Comparison of ENCODE assay signal across 9 cellular contexts in genomic region chr13:78660130-78660857, GRCh38. TPM values are rescaled to one million over a fixed set of nuclear protein-coding genes. Genes with fewer than 3 reads are reported as not detected.
DNase-seq lines count a peak whose midpoint lies in the region; ATAC-seq, FAIRE-seq and TF ChIP-seq lines count a peak whose summit lies in the region.
"Had no signal": no experiment of that assay in that cellular context is flagged by ENCODE, and none has a peak within 500 bp of the region (broad histone marks: within the 10 kb centered on the region; RNA-seq: fewer than 3 reads in every experiment).

No MANE protein-coding gene starts in this region.

- H3K27ac ChIP-seq in left lung (no peak overlapping the region), thymus (ENCODE audit: low read depth) (no peak overlapping the region)

- H3K36me3 ChIP-seq in left lung (no peaks in the 10 kb centered on the region), thymus (ENCODE audit: control insufficient read depth, insufficient read depth) (no peaks in the 10 kb centered on the region)

- DNase-seq in GM12891 (ENCODE audit: insufficient read length, low spot score) (no peak), astrocyte of the cerebellum (ENCODE audit: low read depth) (no peak), left lung (no peak), NCI-H2029 treated with DMSO at 0.1 percent for 48 hours (lab: John Stamatoyannopoulos, UW) (no peak), NCI-H526 (lab: John Stamatoyannopoulos, UW) (no peak)

- TF ChIP-seq CTCF in astrocyte of the cerebellum (IDR thresholded peaks at IDR 0.05; ENCODE audit: low read depth, low read length, missing control alignments) (no peak), left lung (IDR thresholded peaks at IDR 0.05) (no peak)

- peaks cover 0 to 4% of the 10 kb centered on the region in 2 donors for H3K27me3 ChIP-seq in left lung
- no peaks in the 10 kb centered on the region for H3K27me3 ChIP-seq in thymus (ENCODE audit: control insufficient read depth, insufficient read depth)

- TF ChIP-seq POLR2A in GM12891 (IDR thresholded peaks at IDR 0.05; ENCODE audit: low read depth, low read length): no peak

- H3K9me3 ChIP-seq in left lung (no peaks in the 10 kb centered on the region), thymus (ENCODE audit: control insufficient read depth) (no peaks in the 10 kb centered on the region)

- peak; percentile 51 for FAIRE-seq in GM12891 (lab: Jason Lieb, UNC)

- in situ Hi-C loops in astrocyte of the cerebellum (cut with HindIII; ENCODE audit: low sequenced_read_pairs): no loop called here

- H3K4me3 ChIP-seq in astrocyte of the cerebellum (ENCODE audit: low read depth, low read length) (peak overlapping the region; percentile 91), left lung (peak overlapping the region; percentile 66 to 91), thymus (ENCODE audit: low read length) (peak overlapping the region; percentile 77)

- peak; percentile 25 for ATAC-seq in HG03565 (IDR thresholded peaks at IDR 0.05; ENCODE audit: unreplicated experiment)
- ATAC-seq in left lung: no peak
- ATAC-seq in GM19467 (IDR thresholded peaks at IDR 0.05; ENCODE audit: unreplicated experiment): no peak

- intact Hi-C loops in left lung (cut with DNase I): no loop called here

- H3K4me1 ChIP-seq in left lung (peaks cover 0 to 19% of the 10 kb centered on the region in 2 donors), thymus (ENCODE audit: control insufficient read depth, insufficient read depth, low read length) (peaks cover 8% of the 10 kb centered on the region)

- WGBS in thymus: 55% methylated on average over 15 of the region's 15 CpGs

TF ChIP-seq in GM12891, 5 proteins besides CTCF, POLR2A, EP300 and RAD21:
- TF ChIP-seq TAF1 (IDR thresholded peaks at IDR 0.05; ENCODE audit: low read depth, low read length): no peak
- TF ChIP-seq POLR2AphosphoS5 (IDR thresholded peaks at IDR 0.05; ENCODE audit: low read depth, low read length): no peak
- TF ChIP-seq SPI1 (IDR thresholded peaks at IDR 0.05; ENCODE audit: low read depth, low read length): no peak
- TF ChIP-seq PAX5 (IDR thresholded peaks at IDR 0.05; ENCODE audit: insufficient read depth, low read length, severe bottlenecking): no peak
- TF ChIP-seq POU2F2 (IDR thresholded peaks at IDR 0.05; ENCODE audit: low read depth, low read length): no peak

RNA-seq across cellular contexts. Expression of gene OBI1, which starts 1.3 kb away (rescaled TPM):
- polyA plus RNA-seq in GM12891 (2012; ENCODE audit: low read depth, missing spikeins): 6.2 TPM
- total RNA-seq in left lung: 1 to 10 TPM; 7.1 to 9.6 TPM
- polyA plus RNA-seq in thymus: 7.7 TPM

RNA-seq across cellular contexts. Expression of gene POU4F1, which starts 56.9 kb away (rescaled TPM):
- 0.12 TPM for polyA plus RNA-seq in GM12891 (2012; ENCODE audit: low read depth, missing spikeins)
- not detected for total RNA-seq in left lung
- 2.0 TPM for polyA plus RNA-seq in thymus
- polyA plus RNA-seq: neural cell had no signal
